In genomic region chr5:141617128-141617527, GRCh38 we compare ENCODE assay signal across 2 cellular contexts.
TF ChIP-seq lines count a peak whose summit lies in the region.

No MANE protein-coding gene starts in this region.

TF ChIP-seq in SK-N-SH, 30 proteins besides CTCF, POLR2A, EP300 and RAD21 (continued from another document):
- TF ChIP-seq PBX3 (IDR thresholded peaks at IDR 0.05) (no peak), MXI1 (IDR thresholded peaks at IDR 0.05; ENCODE audit: low read depth, low read length) (no peak), SMC3 (IDR thresholded peaks at IDR 0.05; ENCODE audit: low read depth, low read length) (no peak), RFX5 (IDR thresholded peaks at IDR 0.05; ENCODE audit: low read length) (no peak), FOXM1 (IDR thresholded peaks at IDR 0.05; ENCODE audit: low read depth) (no peak), TCF12 (IDR thresholded peaks at IDR 0.05) (no peak), GABPA (IDR thresholded peaks at IDR 0.05; ENCODE audit: low read depth) (no peak), NFIC (IDR thresholded peaks at IDR 0.05; ENCODE audit: borderline replicate concordance) (no peak), MAX (IDR thresholded peaks at IDR 0.05; ENCODE audit: low read depth) (no peak), EZH2phosphoT487 (IDR thresholded peaks at IDR 0.05; ENCODE audit: borderline replicate concordance, low read depth) (no peak), POLR2AphosphoS5 (IDR thresholded peaks at IDR 0.05; ENCODE audit: low read depth, low read length) (no peak), JUND (IDR thresholded peaks at IDR 0.05) (no peak), FOXJ3 (CRISPR knock-in tag; IDR thresholded peaks at IDR 0.05) (no peak), MEF2A (IDR thresholded peaks at IDR 0.05; ENCODE audit: borderline replicate concordance, low read depth) (no peak), ZBTB33 (IDR thresholded peaks at IDR 0.05; ENCODE audit: borderline replicate concordance, low read depth) (no peak), REST (IDR thresholded peaks at IDR 0.05; ENCODE audit: low read depth, low read length) (no peak), YY1 (IDR thresholded peaks at IDR 0.05; ENCODE audit: low read depth) (no peak), USF1 (IDR thresholded peaks at IDR 0.05; ENCODE audit: borderline replicate concordance, low read depth) (no peak)

TF ChIP-seq in SK-N-SH treated with all-trans-retinoic acid at 6 μM for 48 hours, 23 proteins besides CTCF, POLR2A, EP300 and RAD21 (continued from another document):
- no peak for TF ChIP-seq ZNF70 (CRISPR knock-in tag; IDR thresholded peaks at IDR 0.05)
- TF ChIP-seq PPARA (CRISPR knock-in tag; IDR thresholded peaks at IDR 0.05; ENCODE audit: borderline replicate concordance) = no peak
- TF ChIP-seq SNAI2 (CRISPR knock-in tag; IDR thresholded peaks at IDR 0.05) = no peak
- TF ChIP-seq BACH2 (CRISPR knock-in tag; IDR thresholded peaks at IDR 0.05; ENCODE audit: borderline replicate concordance) = no peak
- TF ChIP-seq ZFP3 (CRISPR knock-in tag; IDR thresholded peaks at IDR 0.05) = no peak
- no peak for TF ChIP-seq GLIS3 (CRISPR knock-in tag; IDR thresholded peaks at IDR 0.05)
- no peak for TF ChIP-seq CREB5 (CRISPR knock-in tag; IDR thresholded peaks at IDR 0.05; ENCODE audit: low read depth)
- no peak for TF ChIP-seq RARB (CRISPR knock-in tag; IDR thresholded peaks at IDR 0.05)
- TF ChIP-seq CSRNP3 (CRISPR knock-in tag; IDR thresholded peaks at IDR 0.05) = no peak
- TF ChIP-seq ZNF565 (CRISPR knock-in tag; conservative IDR thresholded peaks at IDR 0.05; ENCODE audit: low read depth) = no peak
- no peak for TF ChIP-seq TSHZ2 (CRISPR knock-in tag; IDR thresholded peaks at IDR 0.05)
